Comparison of ENCODE assay signal across 21 cellular contexts in the genomic region with DNA sequence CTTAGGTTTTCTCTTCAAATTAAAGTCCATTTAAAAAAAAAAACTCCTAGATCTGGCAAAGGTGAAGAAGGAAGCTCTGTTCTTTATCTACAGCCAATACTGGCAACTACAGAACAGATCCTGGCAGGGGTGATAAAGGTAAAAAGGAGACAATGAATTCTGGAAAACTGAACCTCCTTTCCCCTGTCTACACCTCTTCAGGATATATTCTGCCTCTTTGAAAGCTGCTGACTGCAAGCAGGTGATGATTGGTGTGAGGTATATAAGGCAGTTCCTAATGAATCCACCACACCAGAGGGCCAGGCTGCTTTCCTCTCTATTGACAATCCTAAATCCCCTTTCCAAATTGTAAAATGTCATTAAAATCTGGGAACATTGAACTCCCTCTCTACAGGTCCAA.
"Had no signal": no experiment of that assay in that cellular context is flagged by ENCODE, and none has a peak within 500 bp of the region (broad histone marks: within the 10 kb centered on the region; RNA-seq: fewer than 3 reads in every experiment).

No MANE protein-coding gene starts in this region.

- H3K4me3 ChIP-seq: esophagus muscularis mucosa, spleen, testis, transverse colon had no signal

- H3K27me3 ChIP-seq: esophagus muscularis mucosa, foreskin keratinocyte, spleen, testis, transverse colon had no signal

- H3K9me3 ChIP-seq: esophagus muscularis mucosa, spleen, testis, transverse colon had no signal

- H3K36me3 ChIP-seq: esophagus muscularis mucosa, spleen, transverse colon had no signal

- H3K27ac ChIP-seq: foreskin keratinocyte, spleen, testis had no signal

- ATAC-seq: activated T-helper 17 cell treated with anti-CD3 and anti-CD28 coated beads, Interleukin-2, amount 50 U/mL, for 72 hours; foreskin keratinocyte; natural killer cell treated with Interleukin-12 subunit alpha and Interleukin-12 subunit beta and Interleukin-15 and Interleukin-18, amount 100 ng/mL, for 72 hours; WTC11 had no signal

- H3K4me1 ChIP-seq: testis, transverse colon had no signal

- DNase-seq: activated CD4-positive, alpha-beta memory T cell treated with anti-CD3 and anti-CD28 coated beads, Interleukin-2, amount 10 ng/mL, durations not matched to agents 7 days and 5 days; activated CD4-positive, alpha-beta T cell treated with anti-CD3 and anti-CD28 coated beads for 1 hour; activated CD4-positive, alpha-beta T cell treated with anti-CD3 and anti-CD28 coated beads, Interleukin-2, amount 10 ng/mL, durations not matched to agents 7 days and 5 days; activated CD8-positive, alpha-beta memory T cell treated with anti-CD3 and anti-CD28 coated beads, Interleukin-2, amount 50 U/mL, for 48 hours; activated gamma-delta T cell treated with Interleukin-2 at 50 U/mL for 16 hours; activated T-cell treated with anti-CD3 and anti-CD28 coated beads, Interleukin-2, amount 50 U/mL, for 24 hours; anterior cingulate cortex; dermis blood vessel endothelial cell; effector CD4-positive, alpha-beta T cell; foreskin keratinocyte; kidney glomerular epithelial cell; spleen; stimulated activated naive CD4-positive, alpha-beta T cell treated with Interleukin-2 at 50 U/mL for 16 hours; SW 1271; T1000; testis; transverse colon had no signal
